Comparison of ENCODE assay signal across 1 cellular context in the genomic region with DNA sequence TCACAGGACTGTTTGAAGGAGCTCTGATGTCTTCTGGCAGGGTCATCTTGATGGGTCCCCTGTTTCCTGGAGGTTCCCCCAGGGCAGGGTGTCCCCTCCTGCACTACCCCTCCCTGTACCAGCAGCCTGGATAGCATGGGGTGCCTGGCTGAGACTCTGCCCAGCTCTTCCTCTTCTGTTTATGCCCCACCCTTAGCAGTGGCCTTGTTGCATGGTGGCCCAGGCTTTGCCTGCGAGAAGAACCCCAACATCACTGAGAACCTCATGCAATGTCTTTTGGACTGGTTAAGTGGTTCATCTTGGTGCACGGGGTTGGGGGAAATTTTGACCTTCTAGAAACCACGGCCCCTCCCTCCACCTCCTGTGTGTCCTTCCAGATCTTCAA.
TF ChIP-seq lines count a peak whose summit lies in the region.

No MANE protein-coding gene starts in this region.

TF ChIP-seq in HepG2, 621 proteins besides CTCF, POLR2A, EP300 and RAD21 (continued from another document):
- TF ChIP-seq, protein P1, sequence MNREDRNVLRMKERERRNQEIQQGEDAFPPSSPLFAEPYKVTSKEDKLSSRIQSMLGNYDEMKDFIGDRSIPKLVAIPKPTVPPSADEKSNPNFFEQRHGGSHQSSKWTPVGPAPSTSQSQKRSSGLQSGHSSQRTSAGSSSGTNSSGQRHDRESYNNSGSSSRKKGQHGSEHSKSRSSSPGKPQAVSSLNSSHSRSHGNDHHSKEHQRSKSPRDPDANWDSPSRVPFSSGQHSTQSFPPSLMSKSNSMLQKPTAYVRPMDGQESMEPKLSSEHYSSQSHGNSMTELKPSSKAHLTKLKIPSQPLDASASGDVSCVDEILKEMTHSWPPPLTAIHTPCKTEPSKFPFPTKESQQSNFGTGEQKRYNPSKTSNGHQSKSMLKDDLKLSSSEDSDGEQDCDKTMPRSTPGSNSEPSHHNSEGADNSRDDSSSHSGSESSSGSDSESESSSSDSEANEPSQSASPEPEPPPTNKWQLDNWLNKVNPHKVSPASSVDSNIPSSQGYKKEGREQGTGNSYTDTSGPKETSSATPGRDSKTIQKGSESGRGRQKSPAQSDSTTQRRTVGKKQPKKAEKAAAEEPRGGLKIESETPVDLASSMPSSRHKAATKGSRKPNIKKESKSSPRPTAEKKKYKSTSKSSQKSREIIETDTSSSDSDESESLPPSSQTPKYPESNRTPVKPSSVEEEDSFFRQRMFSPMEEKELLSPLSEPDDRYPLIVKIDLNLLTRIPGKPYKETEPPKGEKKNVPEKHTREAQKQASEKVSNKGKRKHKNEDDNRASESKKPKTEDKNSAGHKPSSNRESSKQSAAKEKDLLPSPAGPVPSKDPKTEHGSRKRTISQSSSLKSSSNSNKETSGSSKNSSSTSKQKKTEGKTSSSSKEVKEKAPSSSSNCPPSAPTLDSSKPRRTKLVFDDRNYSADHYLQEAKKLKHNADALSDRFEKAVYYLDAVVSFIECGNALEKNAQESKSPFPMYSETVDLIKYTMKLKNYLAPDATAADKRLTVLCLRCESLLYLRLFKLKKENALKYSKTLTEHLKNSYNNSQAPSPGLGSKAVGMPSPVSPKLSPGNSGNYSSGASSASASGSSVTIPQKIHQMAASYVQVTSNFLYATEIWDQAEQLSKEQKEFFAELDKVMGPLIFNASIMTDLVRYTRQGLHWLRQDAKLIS (CRISPR knock-in tag; IDR thresholded peaks at IDR 0.05) = no peak
- TF ChIP-seq TBL1XR1 (IDR thresholded peaks at IDR 0.05; ENCODE audit: borderline replicate concordance, low read length, partially characterized antibody) = no peak
- TF ChIP-seq ZFP82 (CRISPR knock-in tag; IDR thresholded peaks at IDR 0.05; ENCODE audit: borderline replicate concordance) = 0 out of 2 replicates have a peak, but pooled peaks have one; percentile 8
- no peak for TF ChIP-seq ZNF430 (CRISPR knock-in tag; IDR thresholded peaks at IDR 0.05)
- no peak for TF ChIP-seq NFE2 (CRISPR knock-in tag; IDR thresholded peaks at IDR 0.05)
- TF ChIP-seq CAMTA2 (CRISPR knock-in tag; IDR thresholded peaks at IDR 0.05; ENCODE audit: borderline replicate concordance) = 0 out of 2 replicates have a peak, but pooled peaks have one; percentile 58
- TF ChIP-seq, protein P2, sequence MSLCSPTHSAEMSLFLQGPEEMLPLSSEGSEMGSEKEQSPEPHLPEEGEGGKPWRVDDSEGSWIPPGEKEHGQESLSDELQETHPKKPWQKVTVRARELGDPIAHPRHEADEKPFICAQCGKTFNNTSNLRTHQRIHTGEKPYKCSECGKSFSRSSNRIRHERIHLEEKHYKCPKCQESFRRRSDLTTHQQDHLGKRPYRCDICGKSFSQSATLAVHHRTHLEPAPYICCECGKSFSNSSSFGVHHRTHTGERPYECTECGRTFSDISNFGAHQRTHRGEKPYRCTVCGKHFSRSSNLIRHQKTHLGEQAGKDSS (CRISPR knock-in tag; IDR thresholded peaks at IDR 0.05; ENCODE audit: borderline replicate concordance, low read depth) = no peak
- 0 out of 2 replicates have a peak, but pooled peaks have one; percentile 1 for TF ChIP-seq ZNF552 (CRISPR knock-in tag; IDR thresholded peaks at IDR 0.05; ENCODE audit: borderline replicate concordance)
- no peak for TF ChIP-seq ZNF562 (CRISPR knock-in tag; IDR thresholded peaks at IDR 0.05; ENCODE audit: borderline replicate concordance)
- TF ChIP-seq, protein P3, sequence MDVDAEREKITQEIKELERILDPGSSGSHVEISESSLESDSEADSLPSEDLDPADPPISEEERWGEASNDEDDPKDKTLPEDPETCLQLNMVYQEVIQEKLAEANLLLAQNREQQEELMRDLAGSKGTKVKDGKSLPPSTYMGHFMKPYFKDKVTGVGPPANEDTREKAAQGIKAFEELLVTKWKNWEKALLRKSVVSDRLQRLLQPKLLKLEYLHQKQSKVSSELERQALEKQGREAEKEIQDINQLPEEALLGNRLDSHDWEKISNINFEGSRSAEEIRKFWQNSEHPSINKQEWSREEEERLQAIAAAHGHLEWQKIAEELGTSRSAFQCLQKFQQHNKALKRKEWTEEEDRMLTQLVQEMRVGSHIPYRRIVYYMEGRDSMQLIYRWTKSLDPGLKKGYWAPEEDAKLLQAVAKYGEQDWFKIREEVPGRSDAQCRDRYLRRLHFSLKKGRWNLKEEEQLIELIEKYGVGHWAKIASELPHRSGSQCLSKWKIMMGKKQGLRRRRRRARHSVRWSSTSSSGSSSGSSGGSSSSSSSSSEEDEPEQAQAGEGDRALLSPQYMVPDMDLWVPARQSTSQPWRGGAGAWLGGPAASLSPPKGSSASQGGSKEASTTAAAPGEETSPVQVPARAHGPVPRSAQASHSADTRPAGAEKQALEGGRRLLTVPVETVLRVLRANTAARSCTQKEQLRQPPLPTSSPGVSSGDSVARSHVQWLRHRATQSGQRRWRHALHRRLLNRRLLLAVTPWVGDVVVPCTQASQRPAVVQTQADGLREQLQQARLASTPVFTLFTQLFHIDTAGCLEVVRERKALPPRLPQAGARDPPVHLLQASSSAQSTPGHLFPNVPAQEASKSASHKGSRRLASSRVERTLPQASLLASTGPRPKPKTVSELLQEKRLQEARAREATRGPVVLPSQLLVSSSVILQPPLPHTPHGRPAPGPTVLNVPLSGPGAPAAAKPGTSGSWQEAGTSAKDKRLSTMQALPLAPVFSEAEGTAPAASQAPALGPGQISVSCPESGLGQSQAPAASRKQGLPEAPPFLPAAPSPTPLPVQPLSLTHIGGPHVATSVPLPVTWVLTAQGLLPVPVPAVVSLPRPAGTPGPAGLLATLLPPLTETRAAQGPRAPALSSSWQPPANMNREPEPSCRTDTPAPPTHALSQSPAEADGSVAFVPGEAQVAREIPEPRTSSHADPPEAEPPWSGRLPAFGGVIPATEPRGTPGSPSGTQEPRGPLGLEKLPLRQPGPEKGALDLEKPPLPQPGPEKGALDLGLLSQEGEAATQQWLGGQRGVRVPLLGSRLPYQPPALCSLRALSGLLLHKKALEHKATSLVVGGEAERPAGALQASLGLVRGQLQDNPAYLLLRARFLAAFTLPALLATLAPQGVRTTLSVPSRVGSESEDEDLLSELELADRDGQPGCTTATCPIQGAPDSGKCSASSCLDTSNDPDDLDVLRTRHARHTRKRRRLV (CRISPR knock-in tag; IDR thresholded peaks at IDR 0.05) = 0 out of 2 replicates have a peak, but pooled peaks have one; percentile 4
- no peak for TF ChIP-seq JDP2 (CRISPR knock-in tag; IDR thresholded peaks at IDR 0.05; ENCODE audit: borderline replicate concordance)
- 0 out of 2 replicates have a peak, but pooled peaks have one; percentile 49 for TF ChIP-seq ZNF138 (CRISPR knock-in tag; IDR thresholded peaks at IDR 0.05; ENCODE audit: low read depth)
- no peak for TF ChIP-seq ARHGAP35 (CRISPR knock-in tag; IDR thresholded peaks at IDR 0.05; ENCODE audit: borderline replicate concordance)
- TF ChIP-seq ZBTB8A (CRISPR knock-in tag; IDR thresholded peaks at IDR 0.05; ENCODE audit: borderline replicate concordance, low read depth) = no peak
- TF ChIP-seq ZNF296 (CRISPR knock-in tag; conservative IDR thresholded peaks at IDR 0.05) = peak; percentile 62; the same call in 1 of the 2 replicates
- TF ChIP-seq ZNF333 (CRISPR knock-in tag; IDR thresholded peaks at IDR 0.05; ENCODE audit: borderline replicate concordance) = peak; percentile 25; the same call in 1 of the 2 replicates
- no peak for TF ChIP-seq ZNF354B (CRISPR knock-in tag; IDR thresholded peaks at IDR 0.05)
